Comparison of ENCODE assay signal across 10 cellular contexts in genomic region chr9:78707481-78707977, GRCh38.
DNase-seq lines count a peak whose midpoint lies in the region; ATAC-seq, FAIRE-seq and TF ChIP-seq lines count a peak whose summit lies in the region.
"Had no signal": no experiment of that assay in that cellular context is flagged by ENCODE, and none has a peak within 500 bp of the region (broad histone marks: within the 10 kb centered on the region; RNA-seq: fewer than 3 reads in every experiment).

No MANE protein-coding gene starts in this region.

- no peak overlapping the region for H3K4me3 Mint-ChIP-seq in activated T-helper 17 cell treated with anti-CD3 and anti-CD28 coated beads, Interleukin-2, amount 50 U/mL, for 72 hours
- no peak overlapping the region for H3K4me3 Mint-ChIP-seq in activated CD8-positive, alpha-beta T cell treated with anti-CD3 and anti-CD28 coated beads, Interleukin-2, amount 10 ng/mL, durations not matched to agents 7 days and 5 days

- H3K27me3 ChIP-seq in HL-60 (ENCODE audit: insufficient read depth, poor library complexity, severe bottlenecking), result no peaks in the 10 kb centered on the region
- H3K27me3 ChIP-seq: gastroesophageal sphincter had no signal

- TF ChIP-seq CTCF in HL-60 (IDR thresholded peaks at IDR 0.05; ENCODE audit: insufficient read depth, low read length), result no peak

- no peaks in the 10 kb centered on the region for H3K4me1 Mint-ChIP-seq in activated T-helper 17 cell treated with anti-CD3 and anti-CD28 coated beads, Interleukin-2, amount 50 U/mL, for 72 hours
- no peaks in the 10 kb centered on the region for H3K4me1 Mint-ChIP-seq in activated CD8-positive, alpha-beta T cell treated with anti-CD3 and anti-CD28 coated beads, Interleukin-2, amount 10 ng/mL, durations not matched to agents 7 days and 5 days (ENCODE audit: low read depth)

- no peaks in the 10 kb centered on the region for H3K36me3 Mint-ChIP-seq in activated T-helper 17 cell treated with anti-CD3 and anti-CD28 coated beads, Interleukin-2, amount 50 U/mL, for 72 hours (ENCODE audit: low read depth)
- no peaks in the 10 kb centered on the region for H3K36me3 Mint-ChIP-seq in activated CD8-positive, alpha-beta T cell treated with anti-CD3 and anti-CD28 coated beads, Interleukin-2, amount 10 ng/mL, durations not matched to agents 7 days and 5 days (ENCODE audit: low read depth)

- H3K9me3 Mint-ChIP-seq in activated T-helper 17 cell treated with anti-CD3 and anti-CD28 coated beads, Interleukin-2, amount 50 U/mL, for 72 hours, result peaks cover 3% of the 10 kb centered on the region
- H3K9me3 Mint-ChIP-seq in activated CD8-positive, alpha-beta T cell treated with anti-CD3 and anti-CD28 coated beads, Interleukin-2, amount 10 ng/mL, durations not matched to agents 7 days and 5 days (ENCODE audit: insufficient read depth), result no peaks in the 10 kb centered on the region

- CTCF ChIA-PET in activated CD8-positive, alpha-beta T cell treated with anti-CD3 and anti-CD28 coated beads, Interleukin-2, amount 10 ng/mL, durations not matched to agents 7 days and 5 days (lab: Charles Lee), result no interaction called here

- H3K27me3 Mint-ChIP-seq in activated T-helper 17 cell treated with anti-CD3 and anti-CD28 coated beads, Interleukin-2, amount 50 U/mL, for 72 hours, result peaks cover 3% of the 10 kb centered on the region
- no peaks in the 10 kb centered on the region for H3K27me3 Mint-ChIP-seq in activated CD8-positive, alpha-beta T cell treated with anti-CD3 and anti-CD28 coated beads, Interleukin-2, amount 10 ng/mL, durations not matched to agents 7 days and 5 days (ENCODE audit: low read depth)

- peak; percentile 87 for DNase-seq in EL
- peak in 1 of 2 experiments; percentile 38 for DNase-seq in HL-60 (ENCODE audit: low read depth in 1 of 2, low spot score in 1 of 2)
- DNase-seq in superior temporal gyrus (ENCODE audit: extremely low spot score), result no peak
- DNase-seq in stimulated activated naive CD4-positive, alpha-beta T cell treated with Interleukin-2 at 50 U/mL for 16 hours (lab: John Stamatoyannopoulos, UW), result no peak
- DNase-seq in activated CD8-positive, alpha-beta T cell treated with anti-CD3 and anti-CD28 coated beads, Interleukin-2, amount 10 ng/mL, durations not matched to agents 7 days and 5 days, result no peak
- DNase-seq: activated CD4-positive, CD25-positive, alpha-beta regulatory T cell had no signal

- FAIRE-seq in endometrium (lab: Jason Lieb, UNC), result peak; percentile 51

- H3K27ac ChIP-seq in HL-60 (replicated peaks), result peak overlapping the region; percentile 34
- H3K27ac ChIP-seq: gastroesophageal sphincter had no signal

- no peak overlapping the region for H3K4me3 ChIP-seq in HL-60 (replicated peaks; ENCODE audit: insufficient read depth, low read length)
- H3K4me3 ChIP-seq: gastroesophageal sphincter had no signal

- ATAC-seq in GM21619 (IDR thresholded peaks at IDR 0.05; ENCODE audit: unreplicated experiment), result peak; percentile 94
- no peak for ATAC-seq in activated T-helper 17 cell treated with anti-CD3 and anti-CD28 coated beads, Interleukin-2, amount 50 U/mL, for 72 hours (replicated peaks)
- no peak for ATAC-seq in activated CD8-positive, alpha-beta T cell treated with anti-CD3 and anti-CD28 coated beads, Interleukin-2, amount 10 ng/mL, durations not matched to agents 7 days and 5 days
- ATAC-seq: gastroesophageal sphincter had no signal

- POLR2A ChIA-PET in activated CD8-positive, alpha-beta T cell treated with anti-CD3 and anti-CD28 coated beads, Interleukin-2, amount 10 ng/mL, durations not matched to agents 7 days and 5 days (lab: Charles Lee), result no interaction called here

- H3K27ac Mint-ChIP-seq in activated T-helper 17 cell treated with anti-CD3 and anti-CD28 coated beads, Interleukin-2, amount 50 U/mL, for 72 hours, result no peak overlapping the region
- no peak overlapping the region for H3K27ac Mint-ChIP-seq in activated CD8-positive, alpha-beta T cell treated with anti-CD3 and anti-CD28 coated beads, Interleukin-2, amount 10 ng/mL, durations not matched to agents 7 days and 5 days
